In the genomic region with DNA sequence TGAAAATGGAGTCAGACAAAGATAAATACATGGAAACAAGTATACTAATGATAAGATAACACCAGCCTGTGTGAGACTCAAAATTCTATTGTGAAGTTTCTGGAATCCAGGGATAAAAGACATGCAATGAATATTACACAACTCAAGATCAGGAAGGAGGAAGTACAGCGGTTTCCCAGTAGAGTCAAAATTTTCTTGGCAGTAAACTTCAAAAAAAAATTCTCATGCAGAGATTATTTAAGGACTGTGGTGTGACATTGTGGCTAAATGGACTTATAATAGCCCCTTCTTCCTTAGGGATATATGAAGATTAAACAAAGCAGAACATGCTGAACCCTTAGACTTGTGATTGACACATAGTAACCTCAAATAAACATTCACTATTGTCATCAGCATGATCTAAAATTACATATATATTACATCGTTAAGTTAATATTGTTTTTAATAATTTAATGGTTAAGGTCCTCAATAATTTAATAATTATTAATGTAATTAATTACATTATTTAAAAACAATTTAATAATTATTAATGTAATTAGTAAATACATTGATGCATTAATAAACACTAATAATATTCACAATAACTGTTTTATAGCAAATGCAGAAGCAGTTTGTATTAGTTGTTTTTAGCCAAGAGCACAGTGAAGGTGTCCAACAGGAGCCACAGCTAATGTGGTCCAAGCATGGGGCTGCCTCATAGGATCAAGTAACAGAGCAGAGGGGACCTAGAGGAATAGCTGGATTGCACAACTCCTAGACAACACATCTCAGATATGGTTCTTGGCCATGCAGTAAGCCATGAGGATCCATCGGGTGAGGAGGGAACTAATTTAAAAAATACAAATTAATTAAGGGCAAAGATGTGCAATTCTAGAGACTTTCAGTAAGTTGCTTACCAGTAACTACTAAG, we compare ENCODE assay signal across 1 cellular context.
TF ChIP-seq lines count a peak whose summit lies in the region.

No MANE protein-coding gene starts in this region.

TF ChIP-seq in GM23338, 12 proteins besides CTCF, POLR2A, EP300 and RAD21 (continued from another document):
- TF ChIP-seq, protein P1, sequence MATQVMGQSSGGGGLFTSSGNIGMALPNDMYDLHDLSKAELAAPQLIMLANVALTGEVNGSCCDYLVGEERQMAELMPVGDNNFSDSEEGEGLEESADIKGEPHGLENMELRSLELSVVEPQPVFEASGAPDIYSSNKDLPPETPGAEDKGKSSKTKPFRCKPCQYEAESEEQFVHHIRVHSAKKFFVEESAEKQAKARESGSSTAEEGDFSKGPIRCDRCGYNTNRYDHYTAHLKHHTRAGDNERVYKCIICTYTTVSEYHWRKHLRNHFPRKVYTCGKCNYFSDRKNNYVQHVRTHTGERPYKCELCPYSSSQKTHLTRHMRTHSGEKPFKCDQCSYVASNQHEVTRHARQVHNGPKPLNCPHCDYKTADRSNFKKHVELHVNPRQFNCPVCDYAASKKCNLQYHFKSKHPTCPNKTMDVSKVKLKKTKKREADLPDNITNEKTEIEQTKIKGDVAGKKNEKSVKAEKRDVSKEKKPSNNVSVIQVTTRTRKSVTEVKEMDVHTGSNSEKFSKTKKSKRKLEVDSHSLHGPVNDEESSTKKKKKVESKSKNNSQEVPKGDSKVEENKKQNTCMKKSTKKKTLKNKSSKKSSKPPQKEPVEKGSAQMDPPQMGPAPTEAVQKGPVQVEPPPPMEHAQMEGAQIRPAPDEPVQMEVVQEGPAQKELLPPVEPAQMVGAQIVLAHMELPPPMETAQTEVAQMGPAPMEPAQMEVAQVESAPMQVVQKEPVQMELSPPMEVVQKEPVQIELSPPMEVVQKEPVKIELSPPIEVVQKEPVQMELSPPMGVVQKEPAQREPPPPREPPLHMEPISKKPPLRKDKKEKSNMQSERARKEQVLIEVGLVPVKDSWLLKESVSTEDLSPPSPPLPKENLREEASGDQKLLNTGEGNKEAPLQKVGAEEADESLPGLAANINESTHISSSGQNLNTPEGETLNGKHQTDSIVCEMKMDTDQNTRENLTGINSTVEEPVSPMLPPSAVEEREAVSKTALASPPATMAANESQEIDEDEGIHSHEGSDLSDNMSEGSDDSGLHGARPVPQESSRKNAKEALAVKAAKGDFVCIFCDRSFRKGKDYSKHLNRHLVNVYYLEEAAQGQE (IDR thresholded peaks at IDR 0.05; ENCODE audit: unreplicated experiment) = no peak
- TF ChIP-seq ZNF114 (CRISPR knock-in tag; IDR thresholded peaks at IDR 0.05) = no peak
- TF ChIP-seq NANOG (IDR thresholded peaks at IDR 0.05; ENCODE audit: borderline replicate concordance) = no peak
- TF ChIP-seq JUNB (IDR thresholded peaks at IDR 0.05; ENCODE audit: unreplicated experiment) = no peak
- TF ChIP-seq, protein P2, sequence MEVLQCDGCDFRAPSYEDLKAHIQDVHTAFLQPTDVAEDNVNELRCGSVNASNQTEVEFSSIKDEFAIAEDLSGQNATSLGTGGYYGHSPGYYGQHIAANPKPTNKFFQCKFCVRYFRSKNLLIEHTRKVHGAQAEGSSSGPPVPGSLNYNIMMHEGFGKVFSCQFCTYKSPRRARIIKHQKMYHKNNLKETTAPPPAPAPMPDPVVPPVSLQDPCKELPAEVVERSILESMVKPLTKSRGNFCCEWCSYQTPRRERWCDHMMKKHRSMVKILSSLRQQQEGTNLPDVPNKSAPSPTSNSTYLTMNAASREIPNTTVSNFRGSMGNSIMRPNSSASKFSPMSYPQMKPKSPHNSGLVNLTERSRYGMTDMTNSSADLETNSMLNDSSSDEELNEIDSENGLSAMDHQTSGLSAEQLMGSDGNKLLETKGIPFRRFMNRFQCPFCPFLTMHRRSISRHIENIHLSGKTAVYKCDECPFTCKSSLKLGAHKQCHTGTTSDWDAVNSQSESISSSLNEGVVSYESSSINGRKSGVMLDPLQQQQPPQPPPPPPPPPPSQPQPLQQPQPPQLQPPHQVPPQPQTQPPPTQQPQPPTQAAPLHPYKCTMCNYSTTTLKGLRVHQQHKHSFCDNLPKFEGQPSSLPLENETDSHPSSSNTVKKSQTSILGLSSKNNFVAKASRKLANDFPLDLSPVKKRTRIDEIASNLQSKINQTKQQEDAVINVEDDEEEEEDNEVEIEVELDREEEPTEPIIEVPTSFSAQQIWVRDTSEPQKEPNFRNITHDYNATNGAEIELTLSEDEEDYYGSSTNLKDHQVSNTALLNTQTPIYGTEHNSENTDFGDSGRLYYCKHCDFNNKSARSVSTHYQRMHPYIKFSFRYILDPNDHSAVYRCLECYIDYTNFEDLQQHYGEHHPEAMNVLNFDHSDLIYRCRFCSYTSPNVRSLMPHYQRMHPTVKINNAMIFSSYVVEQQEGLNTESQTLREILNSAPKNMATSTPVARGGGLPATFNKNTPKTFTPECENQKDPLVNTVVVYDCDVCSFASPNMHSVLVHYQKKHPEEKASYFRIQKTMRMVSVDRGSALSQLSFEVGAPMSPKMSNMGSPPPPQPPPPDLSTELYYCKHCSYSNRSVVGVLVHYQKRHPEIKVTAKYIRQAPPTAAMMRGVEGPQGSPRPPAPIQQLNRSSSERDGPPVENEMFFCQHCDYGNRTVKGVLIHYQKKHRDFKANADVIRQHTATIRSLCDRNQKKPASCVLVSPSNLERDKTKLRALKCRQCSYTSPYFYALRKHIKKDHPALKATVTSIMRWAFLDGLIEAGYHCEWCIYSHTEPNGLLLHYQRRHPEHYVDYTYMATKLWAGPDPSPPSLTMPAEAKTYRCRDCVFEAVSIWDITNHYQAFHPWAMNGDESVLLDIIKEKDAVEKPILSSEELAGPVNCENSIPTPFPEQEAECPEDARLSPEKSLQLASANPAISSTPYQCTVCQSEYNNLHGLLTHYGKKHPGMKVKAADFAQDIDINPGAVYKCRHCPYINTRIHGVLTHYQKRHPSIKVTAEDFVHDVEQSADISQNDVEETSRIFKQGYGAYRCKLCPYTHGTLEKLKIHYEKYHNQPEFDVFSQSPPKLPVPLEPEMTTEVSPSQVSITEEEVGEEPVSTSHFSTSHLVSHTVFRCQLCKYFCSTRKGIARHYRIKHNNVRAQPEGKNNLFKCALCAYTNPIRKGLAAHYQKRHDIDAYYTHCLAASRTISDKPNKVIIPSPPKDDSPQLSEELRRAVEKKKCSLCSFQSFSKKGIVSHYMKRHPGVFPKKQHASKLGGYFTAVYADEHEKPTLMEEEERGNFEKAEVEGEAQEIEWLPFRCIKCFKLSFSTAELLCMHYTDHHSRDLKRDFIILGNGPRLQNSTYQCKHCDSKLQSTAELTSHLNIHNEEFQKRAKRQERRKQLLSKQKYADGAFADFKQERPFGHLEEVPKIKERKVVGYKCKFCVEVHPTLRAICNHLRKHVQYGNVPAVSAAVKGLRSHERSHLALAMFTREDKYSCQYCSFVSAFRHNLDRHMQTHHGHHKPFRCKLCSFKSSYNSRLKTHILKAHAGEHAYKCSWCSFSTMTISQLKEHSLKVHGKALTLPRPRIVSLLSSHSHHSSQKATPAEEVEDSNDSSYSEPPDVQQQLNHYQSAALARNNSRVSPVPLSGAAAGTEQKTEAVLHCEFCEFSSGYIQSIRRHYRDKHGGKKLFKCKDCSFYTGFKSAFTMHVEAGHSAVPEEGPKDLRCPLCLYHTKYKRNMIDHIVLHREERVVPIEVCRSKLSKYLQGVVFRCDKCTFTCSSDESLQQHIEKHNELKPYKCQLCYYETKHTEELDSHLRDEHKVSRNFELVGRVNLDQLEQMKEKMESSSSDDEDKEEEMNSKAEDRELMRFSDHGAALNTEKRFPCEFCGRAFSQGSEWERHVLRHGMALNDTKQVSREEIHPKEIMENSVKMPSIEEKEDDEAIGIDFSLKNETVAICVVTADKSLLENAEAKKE (CRISPR knock-in tag; IDR thresholded peaks at IDR 0.05) = no peak
- no peak for TF ChIP-seq EZH2 (IDR thresholded peaks at IDR 0.05; ENCODE audit: low read depth, unreplicated experiment)
- TF ChIP-seq, protein P3, sequence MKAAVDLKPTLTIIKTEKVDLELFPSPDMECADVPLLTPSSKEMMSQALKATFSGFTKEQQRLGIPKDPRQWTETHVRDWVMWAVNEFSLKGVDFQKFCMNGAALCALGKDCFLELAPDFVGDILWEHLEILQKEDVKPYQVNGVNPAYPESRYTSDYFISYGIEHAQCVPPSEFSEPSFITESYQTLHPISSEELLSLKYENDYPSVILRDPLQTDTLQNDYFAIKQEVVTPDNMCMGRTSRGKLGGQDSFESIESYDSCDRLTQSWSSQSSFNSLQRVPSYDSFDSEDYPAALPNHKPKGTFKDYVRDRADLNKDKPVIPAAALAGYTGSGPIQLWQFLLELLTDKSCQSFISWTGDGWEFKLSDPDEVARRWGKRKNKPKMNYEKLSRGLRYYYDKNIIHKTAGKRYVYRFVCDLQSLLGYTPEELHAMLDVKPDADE (IDR thresholded peaks at IDR 0.05) = no peak
- no peak for TF ChIP-seq CREB1 (CRISPR knock-in tag; IDR thresholded peaks at IDR 0.05; ENCODE audit: low read depth)
- TF ChIP-seq EZH2phosphoT487 (IDR thresholded peaks at IDR 0.05; ENCODE audit: unreplicated experiment) = no peak
